In genomic region chr1:64986903-64987871, GRCh38 we compare ENCODE assay signal across 1 cellular context.
A peak's percentile ranks its signal among the peaks of the same experiment; 100 is the strongest.
TF ChIP-seq lines count a peak whose summit lies in the region.

No MANE protein-coding gene starts in this region.

TF ChIP-seq in HepG2, 621 proteins besides CTCF, POLR2A, EP300 and RAD21 (continued from another document):
- TF ChIP-seq, protein P1, sequence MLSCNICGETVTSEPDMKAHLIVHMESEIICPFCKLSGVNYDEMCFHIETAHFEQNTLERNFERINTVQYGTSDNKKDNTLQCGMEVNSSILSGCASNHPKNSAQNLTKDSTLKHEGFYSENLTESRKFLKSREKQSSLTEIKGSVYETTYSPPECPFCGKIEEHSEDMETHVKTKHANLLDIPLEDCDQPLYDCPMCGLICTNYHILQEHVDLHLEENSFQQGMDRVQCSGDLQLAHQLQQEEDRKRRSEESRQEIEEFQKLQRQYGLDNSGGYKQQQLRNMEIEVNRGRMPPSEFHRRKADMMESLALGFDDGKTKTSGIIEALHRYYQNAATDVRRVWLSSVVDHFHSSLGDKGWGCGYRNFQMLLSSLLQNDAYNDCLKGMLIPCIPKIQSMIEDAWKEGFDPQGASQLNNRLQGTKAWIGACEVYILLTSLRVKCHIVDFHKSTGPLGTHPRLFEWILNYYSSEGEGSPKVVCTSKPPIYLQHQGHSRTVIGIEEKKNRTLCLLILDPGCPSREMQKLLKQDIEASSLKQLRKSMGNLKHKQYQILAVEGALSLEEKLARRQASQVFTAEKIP (CRISPR knock-in tag; IDR thresholded peaks at IDR 0.05; ENCODE audit: borderline replicate concordance) = no peak
- TF ChIP-seq PAF1 (CRISPR knock-in tag; IDR thresholded peaks at IDR 0.05) = no peak
- no peak for TF ChIP-seq ZKSCAN8 (CRISPR knock-in tag; IDR thresholded peaks at IDR 0.05; ENCODE audit: borderline replicate concordance)
- no peak for TF ChIP-seq ZNF549 (CRISPR knock-in tag; IDR thresholded peaks at IDR 0.05)
- TF ChIP-seq ZNF883 (CRISPR knock-in tag; IDR thresholded peaks at IDR 0.05; ENCODE audit: not compliant biosample characterization) = no peak
- TF ChIP-seq CBFB (CRISPR knock-in tag; IDR thresholded peaks at IDR 0.05) = peak; percentile 68; the same call in 1 of the 2 replicates
- no peak for TF ChIP-seq BATF2 (CRISPR knock-in tag; IDR thresholded peaks at IDR 0.05)
- no peak; the same call in 1 of the 2 replicates for TF ChIP-seq GMEB1 (CRISPR knock-in tag; IDR thresholded peaks at IDR 0.05; ENCODE audit: borderline replicate concordance)
- TF ChIP-seq, protein P2, sequence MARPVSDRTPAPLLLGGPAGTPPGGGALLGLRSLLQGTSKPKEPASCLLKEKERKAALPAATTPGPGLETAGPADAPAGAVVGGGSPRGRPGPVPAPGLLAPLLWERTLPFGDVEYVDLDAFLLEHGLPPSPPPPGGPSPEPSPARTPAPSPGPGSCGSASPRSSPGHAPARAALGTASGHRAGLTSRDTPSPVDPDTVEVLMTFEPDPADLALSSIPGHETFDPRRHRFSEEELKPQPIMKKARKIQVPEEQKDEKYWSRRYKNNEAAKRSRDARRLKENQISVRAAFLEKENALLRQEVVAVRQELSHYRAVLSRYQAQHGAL (CRISPR knock-in tag; IDR thresholded peaks at IDR 0.05; ENCODE audit: not compliant biosample characterization) = no peak
- no peak; the same call in 1 of the 2 replicates for TF ChIP-seq ZNF431 (CRISPR knock-in tag; IDR thresholded peaks at IDR 0.05; ENCODE audit: borderline replicate concordance, low read depth)
- no peak for TF ChIP-seq MAZ (IDR thresholded peaks at IDR 0.05; ENCODE audit: borderline replicate concordance, low read depth, low read length)
- no peak for TF ChIP-seq MAZ (CRISPR knock-in tag; IDR thresholded peaks at IDR 0.05; ENCODE audit: low read depth)
- TF ChIP-seq TBX3 (IDR thresholded peaks at IDR 0.05; ENCODE audit: borderline replicate concordance) = peak; percentile 34; the same call in 1 of the 2 replicates
- no peak for TF ChIP-seq ZFYVE20 (CRISPR knock-in tag; IDR thresholded peaks at IDR 0.05; ENCODE audit: borderline replicate concordance, low read depth)
TF ChIP-seq in HepG2: peak in this region for 141.
